ENCODE assay signal across 1 cellular context in the genomic region with DNA sequence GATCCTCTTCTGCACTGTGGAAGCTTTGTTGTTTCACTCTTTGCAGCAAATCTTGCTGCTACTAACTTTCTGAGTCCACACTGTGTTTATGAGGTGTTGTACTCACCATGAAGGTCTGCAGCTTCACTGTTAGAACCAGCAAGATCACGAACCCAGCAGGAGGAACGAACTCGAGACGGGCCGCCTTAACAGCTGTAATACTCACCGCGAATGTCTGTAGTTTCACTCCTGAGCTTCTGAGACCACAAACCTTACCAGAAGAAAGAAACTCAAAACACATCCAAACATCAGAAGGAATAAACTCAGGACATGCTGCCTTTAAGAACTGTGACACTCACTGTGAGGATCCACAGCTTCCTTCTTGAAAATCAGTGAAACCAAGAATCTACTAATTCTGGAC.
TF ChIP-seq lines count a peak whose summit lies in the region.

No MANE protein-coding gene starts in this region.

TF ChIP-seq in HCT116, 20 proteins besides CTCF, POLR2A, EP300 and RAD21:
- TF ChIP-seq, protein P1, sequence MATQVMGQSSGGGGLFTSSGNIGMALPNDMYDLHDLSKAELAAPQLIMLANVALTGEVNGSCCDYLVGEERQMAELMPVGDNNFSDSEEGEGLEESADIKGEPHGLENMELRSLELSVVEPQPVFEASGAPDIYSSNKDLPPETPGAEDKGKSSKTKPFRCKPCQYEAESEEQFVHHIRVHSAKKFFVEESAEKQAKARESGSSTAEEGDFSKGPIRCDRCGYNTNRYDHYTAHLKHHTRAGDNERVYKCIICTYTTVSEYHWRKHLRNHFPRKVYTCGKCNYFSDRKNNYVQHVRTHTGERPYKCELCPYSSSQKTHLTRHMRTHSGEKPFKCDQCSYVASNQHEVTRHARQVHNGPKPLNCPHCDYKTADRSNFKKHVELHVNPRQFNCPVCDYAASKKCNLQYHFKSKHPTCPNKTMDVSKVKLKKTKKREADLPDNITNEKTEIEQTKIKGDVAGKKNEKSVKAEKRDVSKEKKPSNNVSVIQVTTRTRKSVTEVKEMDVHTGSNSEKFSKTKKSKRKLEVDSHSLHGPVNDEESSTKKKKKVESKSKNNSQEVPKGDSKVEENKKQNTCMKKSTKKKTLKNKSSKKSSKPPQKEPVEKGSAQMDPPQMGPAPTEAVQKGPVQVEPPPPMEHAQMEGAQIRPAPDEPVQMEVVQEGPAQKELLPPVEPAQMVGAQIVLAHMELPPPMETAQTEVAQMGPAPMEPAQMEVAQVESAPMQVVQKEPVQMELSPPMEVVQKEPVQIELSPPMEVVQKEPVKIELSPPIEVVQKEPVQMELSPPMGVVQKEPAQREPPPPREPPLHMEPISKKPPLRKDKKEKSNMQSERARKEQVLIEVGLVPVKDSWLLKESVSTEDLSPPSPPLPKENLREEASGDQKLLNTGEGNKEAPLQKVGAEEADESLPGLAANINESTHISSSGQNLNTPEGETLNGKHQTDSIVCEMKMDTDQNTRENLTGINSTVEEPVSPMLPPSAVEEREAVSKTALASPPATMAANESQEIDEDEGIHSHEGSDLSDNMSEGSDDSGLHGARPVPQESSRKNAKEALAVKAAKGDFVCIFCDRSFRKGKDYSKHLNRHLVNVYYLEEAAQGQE (IDR thresholded peaks at IDR 0.05; ENCODE audit: low read depth), result no peak
- TF ChIP-seq ZNF274 (IDR thresholded peaks at IDR 0.05; ENCODE audit: low read depth, low read length) (no peak), SRF (IDR thresholded peaks at IDR 0.05; ENCODE audit: low read depth) (no peak)
TF ChIP-seq in HCT116: peak in this region for 0.
